8 cellular contexts compared by ENCODE assay signal in the genomic region with DNA sequence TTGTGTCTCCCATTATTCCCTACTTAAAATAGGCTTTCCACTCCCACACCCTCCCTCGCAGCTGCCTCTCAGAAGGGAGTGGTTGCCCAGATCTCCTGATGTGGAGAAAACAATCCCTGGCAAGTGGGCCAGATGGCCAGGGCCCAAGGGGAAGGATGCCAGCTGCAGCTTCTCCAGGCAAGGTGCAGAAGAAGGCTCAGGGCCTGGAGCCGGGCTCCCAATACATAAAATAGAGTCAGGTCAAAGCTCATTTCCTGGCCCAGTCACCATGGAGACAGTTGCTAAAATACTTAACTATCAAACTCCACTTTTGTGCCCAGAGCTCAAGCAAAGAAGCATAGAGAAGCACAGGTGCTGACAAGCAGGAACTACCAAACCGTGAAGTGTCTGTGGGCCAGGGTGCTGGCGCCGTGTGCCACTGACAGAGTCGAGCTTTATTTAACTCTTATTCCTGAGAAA. TPM values are rescaled to one million over a fixed set of nuclear protein-coding genes. Genes with fewer than 3 reads are reported as not detected.
DNase-seq lines count a peak whose midpoint lies in the region; ATAC-seq and TF ChIP-seq lines count a peak whose summit lies in the region.

No MANE protein-coding gene starts in this region.

- H3K27ac ChIP-seq in adrenal gland, result peak overlapping the region in 1 of 5 donors; percentile 13
- peak overlapping the region in 1 of 3 donors; percentile 26 for H3K27ac ChIP-seq in right lobe of liver
- no peak overlapping the region for H3K27ac ChIP-seq in A673 (ENCODE audit: low read depth, low read length, poor library complexity, severe bottlenecking)
- H3K27ac ChIP-seq in mesendoderm (ENCODE audit: low read depth, low read length), result no peak overlapping the region

- no peak overlapping the region for H3K4ac ChIP-seq in mesendoderm (ENCODE audit: low read depth, low read length)

- no peaks in the 10 kb centered on the region for H4K20me1 ChIP-seq in Loucy (ENCODE audit: insufficient read depth, low read length, poor library complexity, severe bottlenecking)

- no peak overlapping the region for H2AK5ac ChIP-seq in mesendoderm (ENCODE audit: low read length)

- no peak overlapping the region for H2AFZ ChIP-seq in Loucy (ENCODE audit: low read length)

- no TSS peak for BruUV-seq in A673 (replicated peaks; lab: Mats Ljungman, UMichigan)

- CTCF ChIA-PET in A673 (lab: Charles Lee), result no interaction called here

- H3K9ac ChIP-seq in Loucy (ENCODE audit: low read depth, low read length, poor library complexity, severe bottlenecking) (peak overlapping the region; percentile 16), mesendoderm (ENCODE audit: low read length) (no peak overlapping the region)

- no peaks in the 10 kb centered on the region for H3K79me2 ChIP-seq in Loucy (ENCODE audit: insufficient read depth, low read length)
- H3K79me2 ChIP-seq in mesendoderm (ENCODE audit: control insufficient read depth, insufficient read depth, low read length), result no peaks in the 10 kb centered on the region

- H3K79me1 ChIP-seq in mesendoderm (ENCODE audit: low read length), result no peaks in the 10 kb centered on the region

- H3F3A ChIP-seq in Loucy (ENCODE audit: low read depth), result no peaks in the 10 kb centered on the region

- no peak overlapping the region for H3K23ac ChIP-seq in mesendoderm (ENCODE audit: low read length)

- H3K4me2 ChIP-seq in Loucy (ENCODE audit: low read depth, low read length, poor library complexity, severe bottlenecking), result peak overlapping the region; percentile 7
- H3K4me2 ChIP-seq in mesendoderm (ENCODE audit: low read length), result no peak overlapping the region

- DNase-seq in adrenal gland (peak; percentile 63 to 92 (median 81)), right lobe of liver (peak; percentile 76 to 94 (median 92)), HuH-7 (ENCODE audit: low spot score) (no peak), A673 (ENCODE audit: low spot score) (no peak), mesendoderm (no peak)

- TF ChIP-seq CTCF in Loucy (conservative IDR thresholded peaks at IDR 0.05; ENCODE audit: low read length) (no peak), adrenal gland (IDR thresholded peaks at IDR 0.05) (no peak), right lobe of liver (IDR thresholded peaks at IDR 0.05) (no peak), A673 (conservative IDR thresholded peaks at IDR 0.05; ENCODE audit: low read depth, low read length) (no peak)

- no peak overlapping the region for H2BK120ac ChIP-seq in mesendoderm (ENCODE audit: low read depth, low read length)

- 27 to 70% (median 45%) methylated on average over 5 to 6 of the region's 6 CpGs for WGBS in adrenal gland, 4 donors
- 14% methylated on average over 2 of the region's 6 CpGs for WGBS in right lobe of liver (ENCODE audit: insufficient coverage, low coverage, low lambda C conversion rate, missing lambda C conversion rate)
- no CpG with 5 or more reads among the region's 6 CpGs for WGBS in mesendoderm (ENCODE audit: extremely low coverage, insufficient coverage, low lambda C conversion rate)

- no peaks in the 10 kb centered on the region for H3K9me2 ChIP-seq in Loucy (replicated peaks; ENCODE audit: low read depth, low read length)

- ATAC-seq in GM19351 (IDR thresholded peaks at IDR 0.05; ENCODE audit: unreplicated experiment) (peak; percentile 47), right lobe of liver (peak; percentile 92 to 99 (median 95)), HG03457 (IDR thresholded peaks at IDR 0.05; ENCODE audit: unreplicated experiment) (no peak)

- H2BK5ac ChIP-seq in mesendoderm (ENCODE audit: low read length), result no peak overlapping the region

- H2BK15ac ChIP-seq in mesendoderm (replicated peaks; ENCODE audit: low read depth), result no peak overlapping the region

- H3K56ac ChIP-seq in mesendoderm (ENCODE audit: low read length), result no peak overlapping the region

- H3K4me1 ChIP-seq in Loucy (ENCODE audit: insufficient read depth, low read length, poor library complexity, severe bottlenecking) (peaks cover 15% of the 10 kb centered on the region), adrenal gland (replicated peaks in 1 of 2) (peaks cover 6 to 9% of the 10 kb centered on the region in 2 donors), right lobe of liver (peaks cover 0 to 10% (median 0%) of the 10 kb centered on the region in 4 donors), A673 (ENCODE audit: insufficient read depth, low read length, poor library complexity, severe bottlenecking) (no peaks in the 10 kb centered on the region), mesendoderm (ENCODE audit: control insufficient read depth, low read depth, low read length) (no peaks in the 10 kb centered on the region)

- TF ChIP-seq POLR2A in adrenal gland (IDR thresholded peaks at IDR 0.05), result no peak
- TF ChIP-seq POLR2A in right lobe of liver (IDR thresholded peaks at IDR 0.05), result no peak

- H3K4me3 ChIP-seq in Loucy (ENCODE audit: low read length, poor library complexity, severe bottlenecking) (no peak overlapping the region), adrenal gland (no peak overlapping the region), right lobe of liver (no peak overlapping the region), A673 (ENCODE audit: low read depth, low read length, poor library complexity, severe bottlenecking) (no peak overlapping the region), mesendoderm (ENCODE audit: low read length) (no peak overlapping the region)

- no peak overlapping the region for H4K8ac ChIP-seq in mesendoderm (ENCODE audit: low read depth, low read length)

- intact Hi-C loops in adrenal gland (cut with DNase I), result no loop called here
- intact Hi-C loops in right lobe of liver (cut with DNase I), result no loop called here
- intact Hi-C loops in A673 (cut with micrococcal nuclease; ENCODE audit: unreplicated experiment), result no loop called here

- H3K9me3 ChIP-seq in Loucy (ENCODE audit: insufficient read depth, low read depth, low read length), result no peaks in the 10 kb centered on the region
- H3K9me3 ChIP-seq in adrenal gland (replicated peaks in 1 of 3), result no peaks in the 10 kb centered on the region
- no peaks in the 10 kb centered on the region for H3K9me3 ChIP-seq in right lobe of liver
- no peaks in the 10 kb centered on the region for H3K9me3 ChIP-seq in A673 (ENCODE audit: low read depth, low read length, poor library complexity, severe bottlenecking)

- H3K36me3 ChIP-seq in Loucy (ENCODE audit: insufficient read depth, low read length), result no peaks in the 10 kb centered on the region
- no peaks in the 10 kb centered on the region for H3K36me3 ChIP-seq in adrenal gland (replicated peaks in 1 of 2)
- no peaks in the 10 kb centered on the region for H3K36me3 ChIP-seq in right lobe of liver
- no peaks in the 10 kb centered on the region for H3K36me3 ChIP-seq in A673 (ENCODE audit: insufficient read depth, low read length, poor library complexity, severe bottlenecking)
- H3K36me3 ChIP-seq in mesendoderm (ENCODE audit: control insufficient read depth, insufficient read depth, low read length), result no peaks in the 10 kb centered on the region

- POLR2A ChIA-PET in A673 (lab: Charles Lee; ENCODE audit: low non-redundant PET), result interaction anchor here (0.6 kb wide), 1 partner anchor 756 kb away, joined by 3 read pairs; no protein-coding TSS in a partner anchor

- H4K5ac ChIP-seq in mesendoderm (ENCODE audit: low read length), result no peak overlapping the region

- H3K18ac ChIP-seq in mesendoderm (ENCODE audit: low read length), result no peak overlapping the region

- H3K27me3 ChIP-seq in Loucy (ENCODE audit: insufficient read depth, low read length, poor library complexity, severe bottlenecking) (no peaks in the 10 kb centered on the region), adrenal gland (no peaks in the 10 kb centered on the region), right lobe of liver (no peaks in the 10 kb centered on the region), A673 (replicated peaks; ENCODE audit: insufficient read depth, low read depth, low read length, poor library complexity) (no peaks in the 10 kb centered on the region), mesendoderm (ENCODE audit: insufficient read depth, low read length, poor library complexity) (no peaks in the 10 kb centered on the region)

RNA-seq across cellular contexts. Expression of a gene that starts 45.7 kb away (rescaled TPM):
- total RNA-seq in adrenal gland (100 to 1,000 TPM in 1 of 8 donors, 10 to 100 TPM in 7; 53.4 to 144 (median 80.0) TPM), right lobe of liver (100 to 1,000 TPM in 1 of 6 experiments, 10 to 100 TPM in 5; 39.3 to 114 (median 57.2) TPM), A673 (2021) (22.6 and 27.3 TPM in 2 replicates)
- polyA plus RNA-seq in adrenal gland, result 10 to 100 TPM in 2 of 3 donors, 1 to 10 TPM in 1; 5.1 to 23.9 (median 10.4) TPM
- polyA plus RNA-seq in mesendoderm (2013, experiment 1 of 2), result 4.6 TPM
- polyA plus RNA-seq in mesendoderm (2013, experiment 2 of 2), result 4.7 TPM

RNA-seq across cellular contexts. Expression of a gene that starts 59.1 kb away (rescaled TPM):
- total RNA-seq in adrenal gland, result 10 to 100 TPM; 22.7 to 54.4 (median 31.6) TPM
- polyA plus RNA-seq in adrenal gland, result 10 to 100 TPM; 49.2 to 67.9 (median 52.7) TPM
- 10 to 100 TPM in 2 of 6 experiments, 1 to 10 TPM in 4; 6.2 to 17.2 (median 9.1) TPM for total RNA-seq in right lobe of liver
- total RNA-seq in A673 (2021), result 39.9 and 51.0 TPM in 2 replicates
- polyA plus RNA-seq in mesendoderm (2013, experiment 1 of 2), result 38.1 TPM
- 46.5 TPM for polyA plus RNA-seq in mesendoderm (2013, experiment 2 of 2)

RNA-seq across cellular contexts. Expression of a gene that starts 59.6 kb away (rescaled TPM):
- total RNA-seq in adrenal gland, result 100 to 1,000 TPM in 3 of 8 donors, 10 to 100 TPM in 5; 43.5 to 154 (median 77.4) TPM
- 10 to 100 TPM; 55.9 to 73.7 (median 66.7) TPM for polyA plus RNA-seq in adrenal gland
- 10 to 100 TPM; 13.3 to 29.6 (median 20.1) TPM for total RNA-seq in right lobe of liver
- total RNA-seq in A673 (2021), result 40.3 and 42.3 TPM in 2 replicates
- 26.2 TPM for polyA plus RNA-seq in mesendoderm (2013, experiment 1 of 2)
- 26.0 TPM for polyA plus RNA-seq in mesendoderm (2013, experiment 2 of 2)

Comparison
In these comparisons a context has a peak if more than half of its experiments do, and no peak if none do; other contexts are left out.
1. DNase-seq: peak in adrenal gland (7 of 7) and right lobe of liver (3 of 3); none in HuH-7 (single experiment), A673 (single experiment) and mesendoderm (single experiment).